8 cellular contexts compared by ENCODE assay signal in genomic region chr1:21344098-21344749, GRCh38. TPM values are rescaled to one million over a fixed set of nuclear protein-coding genes. Genes with fewer than 3 reads are reported as not detected.
DNase-seq lines count a peak whose midpoint lies in the region; ATAC-seq, FAIRE-seq and TF ChIP-seq lines count a peak whose summit lies in the region.

No MANE protein-coding gene starts in this region.

- H3K27ac ChIP-seq in SU-DHL-6 (ENCODE audit: low read depth, low read length) (peak overlapping the region; percentile 52), gastroesophageal sphincter (peak overlapping the region; percentile 82 to 96 (median 92))

- ATAC-seq in gastroesophageal sphincter: no peak
- ATAC-seq in HG03159 (IDR thresholded peaks at IDR 0.05; ENCODE audit: unreplicated experiment): no peak

- DNase-seq in GM12892 (ENCODE audit: insufficient read length): no peak
- no peak for DNase-seq in skeletal muscle cell (ENCODE audit: low read depth)
- no peak for DNase-seq in SW480 (ENCODE audit: low spot score)
- no peak for DNase-seq in cerebellar nuclear complex (lab: John Stamatoyannopoulos, UW)
- no peak for DNase-seq in NCI-H1694 treated with DMSO at 0.1 percent for 48 hours (lab: John Stamatoyannopoulos, UW)

- no peaks in the 10 kb centered on the region for H3K9me3 ChIP-seq in SU-DHL-6 (ENCODE audit: insufficient read depth, low read length)
- H3K9me3 ChIP-seq in gastroesophageal sphincter: no peaks in the 10 kb centered on the region

- no peaks in the 10 kb centered on the region for H4K20me1 ChIP-seq in SU-DHL-6 (ENCODE audit: low read depth, low read length)

- TF ChIP-seq POLR2A in GM12892 (IDR thresholded peaks at IDR 0.05; ENCODE audit: low read depth, low read length) (no peak), gastroesophageal sphincter (IDR thresholded peaks at IDR 0.05) (no peak)

- peak overlapping the region; percentile 85 for H3K9ac ChIP-seq in SU-DHL-6 (ENCODE audit: low read length)

- H3K27me3 ChIP-seq in SU-DHL-6 (ENCODE audit: low read length): no peaks in the 10 kb centered on the region
- H3K27me3 ChIP-seq in gastroesophageal sphincter: no peaks in the 10 kb centered on the region

- 0 out of 2 replicates have a peak, but pooled peaks cover 11% of the 10 kb centered on the region for H3F3A ChIP-seq in SU-DHL-6 (ENCODE audit: insufficient read depth)

- no peak for TF ChIP-seq EP300 in gastroesophageal sphincter (IDR thresholded peaks at IDR 0.05)

- FAIRE-seq in GM12892 (lab: Jason Lieb, UNC): peak; percentile 70

- H3K4me1 ChIP-seq in gastroesophageal sphincter: peaks cover 15 to 84% (median 41%) of the 10 kb centered on the region in 3 donors

- WGBS in gastroesophageal sphincter (ENCODE audit: low coverage in 1 of 2), 2 donors: 14% methylated on average over 7 of the region's 14 CpGs; no CpG with 5 or more reads in 1 of the 2 donors

- H3K4me2 ChIP-seq in SU-DHL-6 (ENCODE audit: low read depth, low read length, poor library complexity, severe bottlenecking): peak overlapping the region; percentile 81

- no peak overlapping the region for H2AFZ ChIP-seq in SU-DHL-6 (ENCODE audit: low read depth, low read length, severe bottlenecking)

- peaks cover 58% of the 10 kb centered on the region for H3K79me2 ChIP-seq in SU-DHL-6 (ENCODE audit: insufficient read depth, low read length)

- H3K36me3 ChIP-seq in SU-DHL-6 (ENCODE audit: low read length) (no peaks in the 10 kb centered on the region), gastroesophageal sphincter (no peaks in the 10 kb centered on the region)

- H3K4me3 ChIP-seq in SU-DHL-6 (ENCODE audit: insufficient read depth, low read length, poor library complexity, severe bottlenecking): peak overlapping the region; percentile 80
- H3K4me3 ChIP-seq in gastroesophageal sphincter: peak overlapping the region; percentile 72 to 90
- H3K4me3 ChIP-seq in skeletal muscle cell (ENCODE audit: low read depth, low read length): peak overlapping the region; percentile 83

- no peaks in the 10 kb centered on the region for H3K9me2 ChIP-seq in SU-DHL-6 (replicated peaks; ENCODE audit: insufficient read depth, low read length)

- TF ChIP-seq CTCF in SU-DHL-6 (IDR thresholded peaks at IDR 0.05; ENCODE audit: insufficient read depth, low read length, poor library complexity, severe bottlenecking) (no peak), gastroesophageal sphincter (IDR thresholded peaks at IDR 0.05) (no peak)

RNA-seq across cellular contexts. Expression of gene ECE1, which starts 54.0 kb away (rescaled TPM):
- polyA plus RNA-seq in GM12892 (2012; ENCODE audit: missing spikeins): 16.7 TPM
- total RNA-seq in gastroesophageal sphincter: 10 to 100 TPM; 68.3 to 94.7 (median 69.9) TPM
